Comparison of ENCODE assay signal across 14 cellular contexts in genomic region chr5:25909163-25909562, GRCh38.
A peak's percentile ranks its signal among the peaks of the same experiment; 100 is the strongest.
DNase-seq lines count a peak whose midpoint lies in the region; ATAC-seq and TF ChIP-seq lines count a peak whose summit lies in the region.
"Had no signal": no experiment of that assay in that cellular context is flagged by ENCODE, and none has a peak within 500 bp of the region (broad histone marks: within the 10 kb centered on the region; RNA-seq: fewer than 3 reads in every experiment).

No MANE protein-coding gene starts in this region.

- H3K27me3 Mint-ChIP-seq in CD4-positive, CD25-positive, alpha-beta regulatory T cell, result no peaks in the 10 kb centered on the region
- H3K27me3 Mint-ChIP-seq in effector memory CD8-positive, alpha-beta T cell, result no peaks in the 10 kb centered on the region

- H3K4me1 Mint-ChIP-seq in CD4-positive, CD25-positive, alpha-beta regulatory T cell, result no peaks in the 10 kb centered on the region
- no peaks in the 10 kb centered on the region for H3K4me1 Mint-ChIP-seq in effector memory CD8-positive, alpha-beta T cell (ENCODE audit: low read depth in 2 of 2)
- H3K4me1 Mint-ChIP-seq in stimulated activated effector memory CD8-positive, alpha-beta T cell treated with anti-CD3 and anti-CD28 coated beads, Interleukin-12 subunit alpha, Interleukin-12 subunit beta, amount 100 ng/mL, for 72 hours, result no peaks in the 10 kb centered on the region
- H3K4me1 Mint-ChIP-seq: CD14-positive monocyte had no signal

- H3K4me3 ChIP-seq in CD4-positive, CD25-positive, alpha-beta regulatory T cell (ENCODE audit: low read depth, low read length), result no peak overlapping the region
- H3K4me3 ChIP-seq in RWPE2 (ENCODE audit: severe bottlenecking), result no peak overlapping the region
- H3K4me3 ChIP-seq: A549 had no signal

- no peak overlapping the region for H3K27ac Mint-ChIP-seq in CD4-positive, CD25-positive, alpha-beta regulatory T cell
- no peak overlapping the region for H3K27ac Mint-ChIP-seq in effector memory CD8-positive, alpha-beta T cell
- no peak overlapping the region for H3K27ac Mint-ChIP-seq in stimulated activated effector memory CD8-positive, alpha-beta T cell treated with anti-CD3 and anti-CD28 coated beads, Interleukin-12 subunit alpha, Interleukin-12 subunit beta, amount 100 ng/mL, for 72 hours
- H3K27ac Mint-ChIP-seq: CD14-positive monocyte, HFFc6 had no signal

- peak; percentile 41 to 42 for ATAC-seq in CD4-positive, CD25-positive, alpha-beta regulatory T cell (ENCODE audit: low read depth in 2 of 2)
- no peak for ATAC-seq in RWPE2 (ENCODE audit: low read depth)
- ATAC-seq in effector memory CD8-positive, alpha-beta T cell (replicated peaks), result peak; percentile 60
- peak; percentile 48 for ATAC-seq in stimulated activated effector memory CD8-positive, alpha-beta T cell treated with anti-CD3 and anti-CD28 coated beads, Interleukin-12 subunit alpha, Interleukin-12 subunit beta, amount 100 ng/mL, for 72 hours
- no peak for ATAC-seq in HG03045 (IDR thresholded peaks at IDR 0.05; ENCODE audit: unreplicated experiment)
- ATAC-seq: HepG2 had no signal

- no peaks in the 10 kb centered on the region for H3K36me3 Mint-ChIP-seq in CD4-positive, CD25-positive, alpha-beta regulatory T cell
- H3K36me3 Mint-ChIP-seq in effector memory CD8-positive, alpha-beta T cell (ENCODE audit: insufficient read depth), result peaks cover 8% of the 10 kb centered on the region
- no peaks in the 10 kb centered on the region for H3K36me3 Mint-ChIP-seq in stimulated activated effector memory CD8-positive, alpha-beta T cell treated with anti-CD3 and anti-CD28 coated beads, Interleukin-12 subunit alpha, Interleukin-12 subunit beta, amount 100 ng/mL, for 72 hours
- H3K36me3 Mint-ChIP-seq: CD14-positive monocyte had no signal

- no peak overlapping the region for H3K27ac ChIP-seq in CD4-positive, CD25-positive, alpha-beta regulatory T cell (ENCODE audit: insufficient read depth, low read length, poor library complexity, severe bottlenecking)
- H3K27ac ChIP-seq in RWPE2 (ENCODE audit: poor library complexity, severe bottlenecking), result no peak overlapping the region
- H3K27ac ChIP-seq: A549 had no signal

- TF ChIP-seq CTCF in RWPE2 (IDR thresholded peaks at IDR 0.05; ENCODE audit: poor library complexity, severe bottlenecking), result no peak

- H3K9me3 ChIP-seq in CD4-positive, CD25-positive, alpha-beta regulatory T cell (ENCODE audit: control insufficient read depth in 2 of 2, low read length in 2 of 2), result peaks cover 8 to 24% of the 10 kb centered on the region in 2 experiments
- H3K9me3 ChIP-seq in RWPE2 (ENCODE audit: severe bottlenecking), result no peaks in the 10 kb centered on the region
- H3K9me3 ChIP-seq: A549 had no signal

- H3K27me3 ChIP-seq in CD4-positive, CD25-positive, alpha-beta regulatory T cell (ENCODE audit: control insufficient read depth, insufficient read depth, low read length), result no peaks in the 10 kb centered on the region
- H3K27me3 ChIP-seq in RWPE2 (ENCODE audit: insufficient read depth, poor library complexity, severe bottlenecking), result peaks cover 4% of the 10 kb centered on the region

- peaks cover 1 to 33% (median 13%) of the 10 kb centered on the region in 7 donors for H3K9me3 Mint-ChIP-seq in CD4-positive, CD25-positive, alpha-beta regulatory T cell
- peaks cover 9 to 17% of the 10 kb centered on the region in 2 donors for H3K9me3 Mint-ChIP-seq in effector memory CD8-positive, alpha-beta T cell
- peaks cover 19% of the 10 kb centered on the region for H3K9me3 Mint-ChIP-seq in stimulated activated effector memory CD8-positive, alpha-beta T cell treated with anti-CD3 and anti-CD28 coated beads, Interleukin-12 subunit alpha, Interleukin-12 subunit beta, amount 100 ng/mL, for 72 hours

- H3K4me1 ChIP-seq in CD4-positive, CD25-positive, alpha-beta regulatory T cell (ENCODE audit: control insufficient read depth, insufficient read depth, low read length, poor library complexity, severe bottlenecking), result no peaks in the 10 kb centered on the region
- no peaks in the 10 kb centered on the region for H3K4me1 ChIP-seq in RWPE2 (ENCODE audit: insufficient read depth, poor library complexity, severe bottlenecking)
- H3K4me1 ChIP-seq: A549 had no signal

- no peak overlapping the region for H3K4me3 Mint-ChIP-seq in CD4-positive, CD25-positive, alpha-beta regulatory T cell
- no peak overlapping the region for H3K4me3 Mint-ChIP-seq in effector memory CD8-positive, alpha-beta T cell
- no peak overlapping the region for H3K4me3 Mint-ChIP-seq in stimulated activated effector memory CD8-positive, alpha-beta T cell treated with anti-CD3 and anti-CD28 coated beads, Interleukin-12 subunit alpha, Interleukin-12 subunit beta, amount 100 ng/mL, for 72 hours
- H3K4me3 Mint-ChIP-seq: CD14-positive monocyte, HFFc6 had no signal

- H3K36me3 ChIP-seq in CD4-positive, CD25-positive, alpha-beta regulatory T cell (ENCODE audit: control insufficient read depth, insufficient read depth, low read length), result no peaks in the 10 kb centered on the region
- no peaks in the 10 kb centered on the region for H3K36me3 ChIP-seq in RWPE2 (ENCODE audit: low read depth)

- DNase-seq in CD4-positive, CD25-positive, alpha-beta regulatory T cell, result no peak
- DNase-seq in RWPE2 (ENCODE audit: low spot score), result peak; percentile 33
- no peak for DNase-seq in effector memory CD8-positive, alpha-beta T cell
- no peak for DNase-seq in stimulated activated effector memory CD8-positive, alpha-beta T cell treated with anti-CD3 and anti-CD28 coated beads, Interleukin-12 subunit alpha, Interleukin-12 subunit beta, amount 100 ng/mL, for 72 hours (ENCODE audit: low spot score in 2 of 2)
- DNase-seq in NCI-H2029 treated with DMSO at 0.1 percent for 48 hours (lab: John Stamatoyannopoulos, UW), result no peak
- DNase-seq in foreskin melanocyte, result no peak
- DNase-seq: DMS53, GF-D8, HCEC 1CT, HFFc6 had no signal

Comparison
In these comparisons a context has a peak if more than half of its experiments do, and no peak if none do; other contexts are left out.
1. ATAC-seq: peak in CD4-positive, CD25-positive, alpha-beta regulatory T cell (2 of 2), effector memory CD8-positive, alpha-beta T cell (single experiment) and stimulated activated effector memory CD8-positive, alpha-beta T cell treated with anti-CD3 and anti-CD28 coated beads, Interleukin-12 subunit alpha, Interleukin-12 subunit beta, amount 100 ng/mL, for 72 hours (single experiment); none in RWPE2 (single experiment) and HG03045 (single experiment).